ENCODE assay signal across 8 cellular contexts in the genomic region with DNA sequence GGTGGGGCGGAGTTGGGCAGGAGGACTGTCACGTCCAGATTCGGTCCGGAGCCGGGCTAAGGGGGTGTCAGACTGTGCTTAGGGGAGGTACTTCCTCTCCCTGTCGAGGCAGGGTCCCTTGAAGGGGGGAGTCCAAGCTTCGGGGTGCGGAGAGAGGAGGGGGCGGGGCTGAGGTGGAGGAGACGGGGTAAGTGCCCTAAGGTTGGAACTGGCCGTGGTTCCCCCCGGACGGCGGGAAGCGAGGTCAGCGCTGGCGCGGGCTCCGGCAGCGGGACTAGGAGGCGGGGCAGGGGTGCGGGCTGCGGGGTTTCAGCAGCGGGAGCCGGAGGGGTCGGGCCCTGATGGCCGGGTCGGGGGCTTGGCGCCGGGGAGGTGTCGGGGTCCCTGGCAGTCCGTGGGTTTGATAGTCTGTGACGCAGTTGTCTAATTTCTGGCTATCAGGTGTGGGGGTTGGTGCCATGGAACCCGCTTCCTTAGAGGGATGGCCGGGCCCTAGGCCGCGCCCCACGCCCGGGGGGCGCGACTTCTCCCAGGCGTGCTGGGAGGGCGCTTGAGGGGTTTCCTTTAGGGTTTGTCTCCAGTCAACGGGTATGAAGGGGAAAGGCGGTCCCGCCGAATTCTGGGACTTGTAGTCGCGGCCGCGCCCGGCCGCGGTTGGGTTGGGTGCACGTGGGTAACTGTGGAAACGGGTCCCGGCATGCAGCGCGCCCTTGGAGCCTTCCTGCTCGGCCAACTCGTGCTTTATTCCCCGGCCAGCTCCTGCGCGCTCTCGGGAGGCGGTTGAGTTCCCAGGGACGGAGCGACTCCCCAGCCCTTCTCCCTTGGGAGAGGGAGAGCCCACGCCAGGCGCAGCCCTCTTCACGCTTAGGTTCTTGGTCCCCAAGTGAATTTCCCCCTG. TPM values are rescaled to one million over a fixed set of nuclear protein-coding genes. Genes with fewer than 3 reads are reported as not detected.
DNase-seq lines count a peak whose midpoint lies in the region; ATAC-seq and TF ChIP-seq lines count a peak whose summit lies in the region.

No MANE protein-coding gene starts in this region.

- H3K79me2 ChIP-seq in DND-41 (ENCODE audit: insufficient read depth, low read length), result peaks cover 60% of the 10 kb centered on the region

- peaks cover 43% of the 10 kb centered on the region for H3K4me1 ChIP-seq in DND-41 (ENCODE audit: insufficient read depth, low read length)

- no peak for TF ChIP-seq CTCF in DND-41 (IDR thresholded peaks at IDR 0.05; ENCODE audit: borderline replicate concordance, extremely low read depth, low read length, poor library complexity, severe bottlenecking)
- TF ChIP-seq CTCF in natural killer cell (IDR thresholded peaks at IDR 0.05), result no peak

- peak overlapping the region; percentile 92 for H3K4me2 ChIP-seq in DND-41 (ENCODE audit: insufficient read depth, low read length)

- H3K27me3 ChIP-seq in DND-41 (ENCODE audit: insufficient read depth, low read length, poor library complexity), result no peaks in the 10 kb centered on the region

- ATAC-seq in DND-41 (ENCODE audit: insufficient read depth, low read depth) (peak; percentile 63), GM21825 (IDR thresholded peaks at IDR 0.05; ENCODE audit: unreplicated experiment) (peak; percentile 46), natural killer cell (peak; percentile 10 to 33 (median 31))

- no peaks in the 10 kb centered on the region for H3K27me3 Mint-ChIP-seq in activated T-helper 2 cell treated with anti-CD3 and anti-CD28 coated beads, Interferon-gamma antibody, Interleukin-2, Interleukin-4, amounts not matched to agents 10 μg/mL and 5 μg/mL and 100 μg/mL, durations not matched to agents 14 hours and 24 hours and 36 hours (ENCODE audit: low read depth)
- no peaks in the 10 kb centered on the region for H3K27me3 Mint-ChIP-seq in natural killer cell (ENCODE audit: low read depth in 2 of 2)

- H3K9ac ChIP-seq in DND-41 (ENCODE audit: low read depth, low read length), result peak overlapping the region; percentile 70

- H3K36me3 Mint-ChIP-seq in activated T-helper 2 cell treated with anti-CD3 and anti-CD28 coated beads, Interferon-gamma antibody, Interleukin-2, Interleukin-4, amounts not matched to agents 10 μg/mL and 5 μg/mL and 100 μg/mL, durations not matched to agents 14 hours and 24 hours and 36 hours (ENCODE audit: low read depth), result peaks cover 20% of the 10 kb centered on the region
- H3K36me3 Mint-ChIP-seq in natural killer cell, result no peaks in the 10 kb centered on the region

- peak overlapping the region; percentile 92 for H3K27ac Mint-ChIP-seq in activated T-helper 2 cell treated with anti-CD3 and anti-CD28 coated beads, Interferon-gamma antibody, Interleukin-2, Interleukin-4, amounts not matched to agents 10 μg/mL and 5 μg/mL and 100 μg/mL, durations not matched to agents 14 hours and 24 hours and 36 hours
- peak overlapping the region; percentile 92 to 93 for H3K27ac Mint-ChIP-seq in natural killer cell

- H3K36me3 ChIP-seq in DND-41 (ENCODE audit: insufficient read depth, low read length), result peaks cover 16% of the 10 kb centered on the region
- H3K36me3 ChIP-seq in KOPT-K1 (ENCODE audit: insufficient read depth, low read length), result peaks cover 6% of the 10 kb centered on the region; the same call in 1 of the 2 replicates

- H3K9me3 ChIP-seq in DND-41 (ENCODE audit: insufficient read depth, low read length, severe bottlenecking) (no peaks in the 10 kb centered on the region), KOPT-K1 (ENCODE audit: insufficient read depth, low read length, poor library complexity, severe bottlenecking) (no peaks in the 10 kb centered on the region)

- H2AFZ ChIP-seq in DND-41 (ENCODE audit: low read depth, low read length), result peak overlapping the region; percentile 70

- peak overlapping the region; percentile 75 to 79; a peak in 3 of 4 replicates for H3K4me3 ChIP-seq in DND-41 (ENCODE audit: low read depth in 1 of 2, low read length in 2 of 2)

- peaks cover 30% of the 10 kb centered on the region for H4K20me1 ChIP-seq in DND-41 (ENCODE audit: insufficient read depth, low read length)

- DNase-seq in DND-41 (peak; percentile 92), RKO (ENCODE audit: low spot score) (peak; percentile 94), fibroblast of peridontal ligament (ENCODE audit: extremely low read depth) (peak; percentile 87), natural killer cell (peak; percentile 58)
- peak; percentile 78 for DNase-seq in activated T-helper 2 cell treated with anti-CD3 and anti-CD28 coated beads, Interferon-gamma antibody, Interleukin-2, Interleukin-4, amounts not matched to agents 10 μg/mL and 5 μg/mL and 100 μg/mL, durations not matched to agents 14 hours and 24 hours and 36 hours (ENCODE audit: low spot score)
- DNase-seq in stimulated activated naive CD4-positive, alpha-beta T cell treated with Interleukin-2 at 50 U/mL for 16 hours (lab: John Stamatoyannopoulos, UW), result peak; percentile 76

- no peaks in the 10 kb centered on the region for H3K9me3 Mint-ChIP-seq in activated T-helper 2 cell treated with anti-CD3 and anti-CD28 coated beads, Interferon-gamma antibody, Interleukin-2, Interleukin-4, amounts not matched to agents 10 μg/mL and 5 μg/mL and 100 μg/mL, durations not matched to agents 14 hours and 24 hours and 36 hours
- no peaks in the 10 kb centered on the region for H3K9me3 Mint-ChIP-seq in natural killer cell

- intact Hi-C loops in activated T-helper 2 cell treated with anti-CD3 and anti-CD28 coated beads, Interferon-gamma antibody, Interleukin-2, Interleukin-4, amounts not matched to agents 10 μg/mL and 5 μg/mL and 100 μg/mL, durations not matched to agents 14 hours and 24 hours and 36 hours (cut with micrococcal nuclease), result loop anchor here (5.0 kb wide), 3 partner anchors 53 to 1533 kb away; partner anchors contain the start of gene FIP1L1
- intact Hi-C loops in natural killer cell (cut with micrococcal nuclease), result no loop called here

- H3K27ac ChIP-seq in DND-41 (ENCODE audit: low read length), result peak overlapping the region; percentile 70
- H3K27ac ChIP-seq in KOPT-K1 (ENCODE audit: low read depth, low read length, poor library complexity, severe bottlenecking), result peak overlapping the region; percentile 53

- peak overlapping the region; percentile 90 for H3K4me3 Mint-ChIP-seq in activated T-helper 2 cell treated with anti-CD3 and anti-CD28 coated beads, Interferon-gamma antibody, Interleukin-2, Interleukin-4, amounts not matched to agents 10 μg/mL and 5 μg/mL and 100 μg/mL, durations not matched to agents 14 hours and 24 hours and 36 hours (ENCODE audit: low read depth)
- H3K4me3 Mint-ChIP-seq in natural killer cell, result peak overlapping the region; percentile 96

- peaks cover 17% of the 10 kb centered on the region for H3K4me1 Mint-ChIP-seq in activated T-helper 2 cell treated with anti-CD3 and anti-CD28 coated beads, Interferon-gamma antibody, Interleukin-2, Interleukin-4, amounts not matched to agents 10 μg/mL and 5 μg/mL and 100 μg/mL, durations not matched to agents 14 hours and 24 hours and 36 hours (ENCODE audit: low read depth)
- peaks cover 22 to 39% of the 10 kb centered on the region in 2 donors for H3K4me1 Mint-ChIP-seq in natural killer cell

RNA-seq across cellular contexts. Expression of gene DCUN1D4, which starts 1.5 kb away (rescaled TPM):
- total RNA-seq in activated T-helper 2 cell treated with anti-CD3 and anti-CD28 coated beads, Interferon-gamma antibody, Interleukin-2, Interleukin-4, amounts not matched to agents 10 μg/mL and 5 μg/mL and 100 μg/mL, durations not matched to agents 14 hours and 24 hours and 36 hours, result 31.5 and 32.6 TPM in 2 replicates
- total RNA-seq in natural killer cell, result 10 to 100 TPM; 26.9 to 35.9 (median 35.1) TPM

Comparison
In these comparisons a context has a peak if more than half of its experiments do, and no peak if none do; other contexts are left out.
1. Peak in every context shown above with its lines: DNase-seq, ATAC-seq, H3K4me3 ChIP-seq and H3K27ac ChIP-seq.